ENCODE assay signal across 20 cellular contexts in the genomic region with DNA sequence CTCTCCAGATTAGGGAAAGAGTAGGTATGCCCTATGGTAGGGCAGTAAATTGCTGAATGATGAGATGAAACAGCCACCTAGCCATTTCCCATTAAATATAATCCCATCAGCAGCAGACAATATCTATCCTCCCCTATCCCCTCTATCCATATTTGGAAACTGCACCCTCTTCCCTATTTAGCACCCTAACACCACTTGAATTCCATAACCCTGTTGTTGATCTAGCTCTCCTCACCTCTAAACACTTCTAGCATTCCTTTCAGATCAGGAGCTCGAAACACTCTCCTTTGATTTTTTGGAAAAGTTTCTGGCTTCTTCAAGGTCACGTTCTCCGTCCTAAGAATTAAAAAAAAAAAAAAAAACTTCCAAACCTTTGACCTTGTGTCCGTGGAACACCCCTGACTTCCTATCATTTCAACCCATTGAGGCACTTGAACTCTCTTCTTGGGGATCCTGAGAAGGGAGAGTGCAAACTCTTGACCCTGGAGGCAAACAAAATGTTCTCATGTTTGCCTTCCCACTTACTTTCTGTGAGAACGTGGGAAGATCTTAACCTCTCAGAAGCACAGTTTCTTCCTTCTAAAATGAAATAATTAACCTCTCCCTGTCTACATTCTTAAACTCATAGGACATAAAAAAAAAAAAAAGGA. TPM values are rescaled to one million over a fixed set of nuclear protein-coding genes. Genes with fewer than 3 reads are reported as not detected.
DNase-seq lines count a peak whose midpoint lies in the region; ATAC-seq and TF ChIP-seq lines count a peak whose summit lies in the region.
"Had no signal": no experiment of that assay in that cellular context is flagged by ENCODE, and none has a peak within 500 bp of the region (broad histone marks: within the 10 kb centered on the region; RNA-seq: fewer than 3 reads in every experiment).

No MANE protein-coding gene starts in this region.

- H3K4me1 Mint-ChIP-seq in activated naive CD8-positive, alpha-beta T cell (ENCODE audit: low read depth) = no peaks in the 10 kb centered on the region
- H3K4me1 Mint-ChIP-seq in activated naive CD8-positive, alpha-beta T cell treated with anti-CD3 and anti-CD28 coated beads, Interleukin-2, amount 50 U/mL, for 24 hours = no peaks in the 10 kb centered on the region
- peaks cover 11% of the 10 kb centered on the region for H3K4me1 Mint-ChIP-seq in chondrocyte (ENCODE audit: low read depth)

- no peaks in the 10 kb centered on the region for H3K9me3 ChIP-seq in lower lobe of right lung
- H3K9me3 ChIP-seq in right cardiac atrium (ENCODE audit: control insufficient read depth, low read length) = no peaks in the 10 kb centered on the region
- H3K9me3 ChIP-seq: BE2C, Caco-2, HAP-1 had no signal

- WGBS in right cardiac atrium = 65% methylated on average over 5 of the region's 5 CpGs

- H3K27me3 ChIP-seq in lower lobe of right lung (ENCODE audit: low read depth) (no peaks in the 10 kb centered on the region), right cardiac atrium (ENCODE audit: control insufficient read depth, insufficient read depth) (no peaks in the 10 kb centered on the region)
- H3K27me3 ChIP-seq: BE2C had no signal

- H3K4me1 ChIP-seq in lower lobe of right lung (peaks cover 5% of the 10 kb centered on the region), right cardiac atrium (ENCODE audit: control insufficient read depth, insufficient read depth, low read length) (no peaks in the 10 kb centered on the region)
- H3K4me1 ChIP-seq: BE2C, Caco-2, HAP-1 had no signal

- H3K36me3 Mint-ChIP-seq in activated naive CD8-positive, alpha-beta T cell = peaks cover 7% of the 10 kb centered on the region
- peaks cover 24% of the 10 kb centered on the region for H3K36me3 Mint-ChIP-seq in activated naive CD8-positive, alpha-beta T cell treated with anti-CD3 and anti-CD28 coated beads, Interleukin-2, amount 50 U/mL, for 24 hours (ENCODE audit: low read depth)
- H3K36me3 Mint-ChIP-seq in chondrocyte (ENCODE audit: low read depth) = peaks cover 48% of the 10 kb centered on the region

- no peak for DNase-seq in activated naive CD8-positive, alpha-beta T cell treated with anti-CD3 and anti-CD28 coated beads, Interleukin-2, amount 50 U/mL, for 24 hours
- DNase-seq in chondrocyte (ENCODE audit: low spot score) (no peak), lower lobe of right lung (no peak), sciatic nerve (ENCODE audit: low spot score) (no peak), SHP77 (lab: John Stamatoyannopoulos, UW) (no peak), right cardiac atrium (no peak), NCI-H2171 (lab: John Stamatoyannopoulos, UW) (no peak)
- DNase-seq: BE2C; Caco-2; CD4-positive, alpha-beta T cell; GF-D8; NCI-H1092 treated with DMSO at 0.1 percent for 48 hours; NCI-H2081; NCI-H446 treated with DMSO at 0.1 percent for 48 hours; NK-92 treated with Interleukin-12 subunit alpha and Interleukin-12 subunit beta, amount 100 ng/mL, for 24 hours had no signal

- no peak overlapping the region for H3K4me3 ChIP-seq in lower lobe of right lung
- no peak overlapping the region for H3K4me3 ChIP-seq in right cardiac atrium (ENCODE audit: low read length)
- H3K4me3 ChIP-seq: GM12878, HAP-1, K562 had no signal

- peak overlapping the region; percentile 54 for H3K27ac Mint-ChIP-seq in activated naive CD8-positive, alpha-beta T cell
- H3K27ac Mint-ChIP-seq in activated naive CD8-positive, alpha-beta T cell treated with anti-CD3 and anti-CD28 coated beads, Interleukin-2, amount 50 U/mL, for 24 hours = no peak overlapping the region
- peak overlapping the region; percentile 72 for H3K27ac Mint-ChIP-seq in chondrocyte (ENCODE audit: unreplicated experiment)
- H3K27ac Mint-ChIP-seq: CD4-positive, alpha-beta T cell had no signal

- intact Hi-C loops in lower lobe of right lung (cut with DNase I) = no loop called here
- intact Hi-C loops in sciatic nerve (cut with DNase I) = no loop called here
- intact Hi-C loops in right cardiac atrium (cut with DNase I) = no loop called here

- H3K27ac ChIP-seq in lower lobe of right lung (no peak overlapping the region), right cardiac atrium (ENCODE audit: low read length) (no peak overlapping the region)

- no peaks in the 10 kb centered on the region for H3K9me3 Mint-ChIP-seq in activated naive CD8-positive, alpha-beta T cell (ENCODE audit: low read depth)
- no peaks in the 10 kb centered on the region for H3K9me3 Mint-ChIP-seq in activated naive CD8-positive, alpha-beta T cell treated with anti-CD3 and anti-CD28 coated beads, Interleukin-2, amount 50 U/mL, for 24 hours
- H3K9me3 Mint-ChIP-seq in chondrocyte (ENCODE audit: low read depth) = no peaks in the 10 kb centered on the region
- H3K9me3 Mint-ChIP-seq: CD4-positive, alpha-beta T cell had no signal

- TF ChIP-seq CTCF in chondrocyte (IDR thresholded peaks at IDR 0.05) (no peak), lower lobe of right lung (IDR thresholded peaks at IDR 0.05) (no peak)

- H3K36me3 ChIP-seq in lower lobe of right lung = peaks cover 65% of the 10 kb centered on the region
- H3K36me3 ChIP-seq: BE2C had no signal

- no peaks in the 10 kb centered on the region for H3K27me3 Mint-ChIP-seq in activated naive CD8-positive, alpha-beta T cell
- no peaks in the 10 kb centered on the region for H3K27me3 Mint-ChIP-seq in activated naive CD8-positive, alpha-beta T cell treated with anti-CD3 and anti-CD28 coated beads, Interleukin-2, amount 50 U/mL, for 24 hours
- H3K27me3 Mint-ChIP-seq in chondrocyte (ENCODE audit: low read depth) = no peaks in the 10 kb centered on the region
- H3K27me3 Mint-ChIP-seq: CD4-positive, alpha-beta T cell had no signal

- no peak for ATAC-seq in activated naive CD8-positive, alpha-beta T cell treated with anti-CD3 and anti-CD28 coated beads, Interleukin-2, amount 50 U/mL, for 24 hours
- ATAC-seq in lower lobe of right lung (peak; percentile 77 to 94), sciatic nerve (peak; percentile 76), right cardiac atrium (no peak)
- ATAC-seq: GM12878, K562, Right ventricle myocardium inferior had no signal

- H3K4me3 Mint-ChIP-seq in activated naive CD8-positive, alpha-beta T cell = no peak overlapping the region
- H3K4me3 Mint-ChIP-seq in activated naive CD8-positive, alpha-beta T cell treated with anti-CD3 and anti-CD28 coated beads, Interleukin-2, amount 50 U/mL, for 24 hours = no peak overlapping the region
- no peak overlapping the region for H3K4me3 Mint-ChIP-seq in chondrocyte (ENCODE audit: unreplicated experiment)
- H3K4me3 Mint-ChIP-seq: CD4-positive, alpha-beta T cell had no signal

RNA-seq across cellular contexts. Expression of gene TRIM5, which starts 19.0 kb away (rescaled TPM):
- 31.0 to 36.2 TPM (median 34.1 TPM) in 3 replicates for total RNA-seq in chondrocyte
- 37.1 TPM for total RNA-seq in lower lobe of right lung
- total RNA-seq in sciatic nerve = 28.4 TPM
- 10 to 100 TPM in 2 of 4 donors, 1 to 10 TPM in 2; 7.9 to 11.7 (median 9.6) TPM for total RNA-seq in right cardiac atrium
- 6.3 TPM for polyA plus RNA-seq in right cardiac atrium

RNA-seq across cellular contexts. Expression of gene TRIM22, which starts 23.7 kb away (rescaled TPM):
- 85.9 to 108 TPM (median 94.7 TPM) in 3 replicates for total RNA-seq in chondrocyte
- 224 TPM for total RNA-seq in lower lobe of right lung
- total RNA-seq in sciatic nerve = 86.7 TPM
- 10 to 100 TPM; 23.1 to 24.2 (median 24.1) TPM for total RNA-seq in right cardiac atrium
- polyA plus RNA-seq in right cardiac atrium = 14.4 TPM
- total RNA-seq: Caco-2 had no signal

RNA-seq across cellular contexts. Expression of gene TRIM34, which starts 41.1 kb away (rescaled TPM):
- total RNA-seq in chondrocyte = 1.6 to 4.0 TPM (median 2.1 TPM) in 3 replicates
- 13.7 TPM for total RNA-seq in lower lobe of right lung
- total RNA-seq in sciatic nerve = 7.2 TPM
- 1 to 10 TPM; 2.5 to 3.5 (median 2.9) TPM for total RNA-seq in right cardiac atrium
- polyA plus RNA-seq in right cardiac atrium = 1.8 TPM

Comparison
In these comparisons a context has a peak if more than half of its experiments do, and no peak if none do; other contexts are left out.
1. ATAC-seq: peak in lower lobe of right lung (2 of 2) and sciatic nerve (single experiment); none in activated naive CD8-positive, alpha-beta T cell treated with anti-CD3 and anti-CD28 coated beads, Interleukin-2, amount 50 U/mL, for 24 hours (single experiment) and right cardiac atrium (0 of 2).